ENCODE assay signal across 8 cellular contexts in the genomic region with DNA sequence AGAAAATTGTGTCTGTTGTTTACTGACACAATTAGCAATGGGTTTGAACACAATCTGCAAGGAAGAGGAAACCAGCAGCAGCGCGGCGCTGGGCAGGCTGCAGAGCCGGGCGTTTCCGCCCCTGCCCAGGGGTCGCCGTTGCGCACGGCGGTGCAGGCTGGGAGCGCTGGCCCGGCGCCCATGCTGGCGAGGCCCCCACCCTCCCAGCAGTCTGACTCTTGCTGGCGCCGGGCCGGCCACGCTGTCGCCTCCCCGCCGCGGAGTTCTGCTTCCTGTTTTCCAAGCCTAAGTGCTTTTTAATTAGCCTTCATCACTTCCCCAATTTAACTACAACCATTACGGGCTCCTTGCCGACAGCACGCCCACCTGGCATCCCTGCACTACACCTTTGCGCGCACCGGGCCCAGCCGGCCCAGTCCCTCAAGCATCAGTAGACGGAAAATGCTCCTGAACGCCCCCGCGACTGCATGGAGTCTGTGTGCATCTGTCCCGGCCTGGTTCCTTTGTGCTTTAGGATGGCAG.
A peak's percentile ranks its signal among the peaks of the same experiment; 100 is the strongest.
DNase-seq lines count a peak whose midpoint lies in the region; ATAC-seq and TF ChIP-seq lines count a peak whose summit lies in the region.

No MANE protein-coding gene starts in this region.

- no peaks in the 10 kb centered on the region for H3K36me3 ChIP-seq in GM23338 (ENCODE audit: insufficient read depth)

- H3K27me3 Mint-ChIP-seq in GM23338 (ENCODE audit: insufficient read depth, low read depth, poor library complexity) = peaks cover 60% of the 10 kb centered on the region
- peaks cover 30% of the 10 kb centered on the region for H3K27me3 Mint-ChIP-seq in activated T-cell treated with anti-CD3 and anti-CD28 coated beads, Interleukin-2, amount 50 U/mL, for 72 hours (ENCODE audit: low read depth)

- H3K9me3 Mint-ChIP-seq in GM23338 = peaks cover 21% of the 10 kb centered on the region
- H3K9me3 Mint-ChIP-seq in activated T-cell treated with anti-CD3 and anti-CD28 coated beads, Interleukin-2, amount 50 U/mL, for 72 hours = no peaks in the 10 kb centered on the region

- peaks cover 78% of the 10 kb centered on the region for H3K27me3 ChIP-seq in GM23338 (ENCODE audit: insufficient read depth)

- peaks cover 15% of the 10 kb centered on the region for H3K4me1 Mint-ChIP-seq in GM23338
- peaks cover 8% of the 10 kb centered on the region for H3K4me1 Mint-ChIP-seq in activated T-cell treated with anti-CD3 and anti-CD28 coated beads, Interleukin-2, amount 50 U/mL, for 72 hours (ENCODE audit: low read depth)

- DNase-seq in D341Med (ENCODE audit: low spot score) (peak; percentile 45), GM23338 (ENCODE audit: low spot score) (peak; percentile 70), NCI-H2107 treated with DMSO at 0.1 percent for 48 hours (lab: John Stamatoyannopoulos, UW; ENCODE audit: unreplicated experiment) (peak; percentile 91), Right ventricle myocardium inferior (ENCODE audit: missing footprints) (peak; percentile 92), nucleus accumbens (lab: John Stamatoyannopoulos, UW) (peak in 50 of 56 donors; percentile 5 to 77 (median 44)), kidney glomerular epithelial cell (lab: John Stamatoyannopoulos, UW) (no peak)
- peak in 1 of 2 donors; percentile 11 for DNase-seq in activated T-cell treated with anti-CD3 and anti-CD28 coated beads, Interleukin-2, amount 50 U/mL, for 72 hours

- peak overlapping the region; percentile 67 for H2AFZ ChIP-seq in GM23338

- H4K20me1 ChIP-seq in GM23338 (replicated peaks; ENCODE audit: insufficient read depth) = no peaks in the 10 kb centered on the region

- peaks cover 16% of the 10 kb centered on the region; the same call in 2 of the 3 replicates for H3K36me3 Mint-ChIP-seq in GM23338 (ENCODE audit: low read depth)
- no peaks in the 10 kb centered on the region for H3K36me3 Mint-ChIP-seq in activated T-cell treated with anti-CD3 and anti-CD28 coated beads, Interleukin-2, amount 50 U/mL, for 72 hours (ENCODE audit: insufficient read depth in 2 of 2)

- peak in 1 of 2 experiments; percentile 22; a peak in 1 of 4 replicates for TF ChIP-seq CTCF in GM23338 (conservative IDR thresholded peaks at IDR 0.05; ENCODE audit: low read depth in 2 of 2)

- no peak overlapping the region for H3K27ac Mint-ChIP-seq in GM23338
- H3K27ac Mint-ChIP-seq in activated T-cell treated with anti-CD3 and anti-CD28 coated beads, Interleukin-2, amount 50 U/mL, for 72 hours = no peak overlapping the region

- no peaks in the 10 kb centered on the region for H3K9me2 ChIP-seq in GM23338 (ENCODE audit: insufficient read depth)

- no peaks in the 10 kb centered on the region for H3F3A ChIP-seq in GM23338 (replicated peaks; ENCODE audit: low read depth)

- H3K4me1 ChIP-seq in GM23338 (ENCODE audit: insufficient read depth) = peaks cover 3% of the 10 kb centered on the region; the same call in 1 of the 2 replicates

- no peaks in the 10 kb centered on the region for H3K79me2 ChIP-seq in GM23338 (replicated peaks; ENCODE audit: insufficient read depth)

- ATAC-seq in GM23338 (peak; percentile 85), Right ventricle myocardium inferior (peak; percentile 93), GM21381 (IDR thresholded peaks at IDR 0.05; ENCODE audit: unreplicated experiment) (no peak)
- ATAC-seq in activated T-cell treated with anti-CD3 and anti-CD28 coated beads, Interleukin-2, amount 50 U/mL, for 72 hours (replicated peaks in 1 of 2) = peak; percentile 62 to 72

- H3K27ac ChIP-seq in GM23338 (ENCODE audit: low read depth) = no peak overlapping the region

- peak overlapping the region; percentile 65 for H3K4me3 ChIP-seq in GM23338

- H3K4me2 ChIP-seq in GM23338 = peak overlapping the region; percentile 89

- intact Hi-C loops in Right ventricle myocardium inferior (cut with DNase I) = loop anchor here (10.0 kb wide), 1 partner anchor 92 kb away; no protein-coding TSS in a partner anchor

- H3K4me3 Mint-ChIP-seq in GM23338 = peak overlapping the region; percentile 70
- H3K4me3 Mint-ChIP-seq in activated T-cell treated with anti-CD3 and anti-CD28 coated beads, Interleukin-2, amount 50 U/mL, for 72 hours = peak overlapping the region; percentile 60 to 65

TF ChIP-seq in GM23338, 12 proteins besides CTCF, POLR2A, EP300 and RAD21:
- no peak for TF ChIP-seq EZH2phosphoT487 (IDR thresholded peaks at IDR 0.05; ENCODE audit: unreplicated experiment)
- TF ChIP-seq, protein P1, sequence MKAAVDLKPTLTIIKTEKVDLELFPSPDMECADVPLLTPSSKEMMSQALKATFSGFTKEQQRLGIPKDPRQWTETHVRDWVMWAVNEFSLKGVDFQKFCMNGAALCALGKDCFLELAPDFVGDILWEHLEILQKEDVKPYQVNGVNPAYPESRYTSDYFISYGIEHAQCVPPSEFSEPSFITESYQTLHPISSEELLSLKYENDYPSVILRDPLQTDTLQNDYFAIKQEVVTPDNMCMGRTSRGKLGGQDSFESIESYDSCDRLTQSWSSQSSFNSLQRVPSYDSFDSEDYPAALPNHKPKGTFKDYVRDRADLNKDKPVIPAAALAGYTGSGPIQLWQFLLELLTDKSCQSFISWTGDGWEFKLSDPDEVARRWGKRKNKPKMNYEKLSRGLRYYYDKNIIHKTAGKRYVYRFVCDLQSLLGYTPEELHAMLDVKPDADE (IDR thresholded peaks at IDR 0.05) = no peak
- TF ChIP-seq, protein P2, sequence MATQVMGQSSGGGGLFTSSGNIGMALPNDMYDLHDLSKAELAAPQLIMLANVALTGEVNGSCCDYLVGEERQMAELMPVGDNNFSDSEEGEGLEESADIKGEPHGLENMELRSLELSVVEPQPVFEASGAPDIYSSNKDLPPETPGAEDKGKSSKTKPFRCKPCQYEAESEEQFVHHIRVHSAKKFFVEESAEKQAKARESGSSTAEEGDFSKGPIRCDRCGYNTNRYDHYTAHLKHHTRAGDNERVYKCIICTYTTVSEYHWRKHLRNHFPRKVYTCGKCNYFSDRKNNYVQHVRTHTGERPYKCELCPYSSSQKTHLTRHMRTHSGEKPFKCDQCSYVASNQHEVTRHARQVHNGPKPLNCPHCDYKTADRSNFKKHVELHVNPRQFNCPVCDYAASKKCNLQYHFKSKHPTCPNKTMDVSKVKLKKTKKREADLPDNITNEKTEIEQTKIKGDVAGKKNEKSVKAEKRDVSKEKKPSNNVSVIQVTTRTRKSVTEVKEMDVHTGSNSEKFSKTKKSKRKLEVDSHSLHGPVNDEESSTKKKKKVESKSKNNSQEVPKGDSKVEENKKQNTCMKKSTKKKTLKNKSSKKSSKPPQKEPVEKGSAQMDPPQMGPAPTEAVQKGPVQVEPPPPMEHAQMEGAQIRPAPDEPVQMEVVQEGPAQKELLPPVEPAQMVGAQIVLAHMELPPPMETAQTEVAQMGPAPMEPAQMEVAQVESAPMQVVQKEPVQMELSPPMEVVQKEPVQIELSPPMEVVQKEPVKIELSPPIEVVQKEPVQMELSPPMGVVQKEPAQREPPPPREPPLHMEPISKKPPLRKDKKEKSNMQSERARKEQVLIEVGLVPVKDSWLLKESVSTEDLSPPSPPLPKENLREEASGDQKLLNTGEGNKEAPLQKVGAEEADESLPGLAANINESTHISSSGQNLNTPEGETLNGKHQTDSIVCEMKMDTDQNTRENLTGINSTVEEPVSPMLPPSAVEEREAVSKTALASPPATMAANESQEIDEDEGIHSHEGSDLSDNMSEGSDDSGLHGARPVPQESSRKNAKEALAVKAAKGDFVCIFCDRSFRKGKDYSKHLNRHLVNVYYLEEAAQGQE (IDR thresholded peaks at IDR 0.05; ENCODE audit: unreplicated experiment) = no peak
